Comparison of ENCODE assay signal across 8 cellular contexts in the genomic region with DNA sequence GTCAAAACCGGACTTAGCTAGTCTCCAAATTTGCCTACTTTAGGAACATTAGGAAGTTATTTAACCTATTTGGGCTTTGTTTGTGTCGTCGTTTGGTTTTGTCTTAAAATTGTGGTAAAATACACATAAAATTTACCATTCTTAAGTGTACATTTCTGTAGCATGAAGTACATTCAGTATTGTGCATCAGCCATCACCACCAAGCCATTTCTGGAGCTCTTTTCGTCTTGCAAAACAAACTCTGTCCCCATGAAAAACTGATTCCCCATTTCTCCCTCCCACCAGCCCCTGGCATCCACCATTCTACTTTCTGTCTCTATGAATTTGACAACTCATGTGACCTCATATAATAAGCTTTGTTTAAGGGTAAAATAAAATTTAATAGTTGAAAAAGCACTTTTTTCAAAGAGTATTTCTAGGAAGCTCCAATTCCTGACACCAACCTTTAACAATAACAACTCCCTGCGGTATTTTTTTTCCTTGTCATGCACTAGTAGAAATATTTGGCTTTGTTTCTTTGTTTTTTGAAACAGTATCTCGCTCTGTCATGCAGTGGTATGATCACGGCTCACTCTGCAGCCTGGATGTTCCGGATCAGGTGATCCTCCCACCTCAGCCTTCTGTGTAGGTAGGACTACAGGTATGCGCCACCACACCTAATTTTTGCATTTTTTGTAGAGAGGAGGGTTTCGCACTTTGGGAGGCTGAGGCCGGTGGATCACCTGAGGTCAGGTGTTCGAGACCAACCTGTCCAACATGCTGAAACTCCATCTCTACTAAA. TPM values are rescaled to one million over a fixed set of nuclear protein-coding genes. Genes with fewer than 3 reads are reported as not detected.
DNase-seq lines count a peak whose midpoint lies in the region; ATAC-seq and TF ChIP-seq lines count a peak whose summit lies in the region.

No MANE protein-coding gene starts in this region.

- DNase-seq in GM12864 (ENCODE audit: low read depth) = no peak
- peak; percentile 63 for DNase-seq in SW480 (ENCODE audit: low spot score)
- peak; percentile 45 for DNase-seq in fibroblast of peridontal ligament (ENCODE audit: extremely low read depth)
- peak; percentile 82 for DNase-seq in renal cortical epithelial cell (ENCODE audit: low read depth)
- DNase-seq in DMS53 treated with DMSO at 0.1 percent for 48 hours (lab: John Stamatoyannopoulos, UW; ENCODE audit: unreplicated experiment) = no peak

- peak overlapping the region; percentile 46 for H3K4me3 ChIP-seq in GM12864 (ENCODE audit: low read depth, low read length)

- no peak for ATAC-seq in GM21723 (IDR thresholded peaks at IDR 0.05; ENCODE audit: unreplicated experiment)
- ATAC-seq in HG03039 (IDR thresholded peaks at IDR 0.05; ENCODE audit: unreplicated experiment) = no peak
- no peak for ATAC-seq in GM19455 (IDR thresholded peaks at IDR 0.05; ENCODE audit: unreplicated experiment)

- no peak for TF ChIP-seq CTCF in GM12864 (IDR thresholded peaks at IDR 0.05; ENCODE audit: low read depth, low read length, missing control alignments)

RNA-seq across cellular contexts. Expression of gene UBC, which starts 3.6 kb away (rescaled TPM):
- 2,164 and 2,732 TPM in 2 replicates for total RNA-seq in renal cortical epithelial cell

RNA-seq across cellular contexts. Expression of gene SCARB1, which starts 54.4 kb away (rescaled TPM):
- total RNA-seq in renal cortical epithelial cell = 5.2 and 10.0 TPM in 2 replicates

Comparison
In these comparisons a context has a peak if more than half of its experiments do, and no peak if none do; other contexts are left out.
1. DNase-seq: peak in SW480 (single experiment), fibroblast of peridontal ligament (single experiment) and renal cortical epithelial cell (single experiment); none in GM12864 (single experiment) and DMS53 treated with DMSO at 0.1 percent for 48 hours (single experiment).